24 cellular contexts compared by ENCODE assay signal in the genomic region with DNA sequence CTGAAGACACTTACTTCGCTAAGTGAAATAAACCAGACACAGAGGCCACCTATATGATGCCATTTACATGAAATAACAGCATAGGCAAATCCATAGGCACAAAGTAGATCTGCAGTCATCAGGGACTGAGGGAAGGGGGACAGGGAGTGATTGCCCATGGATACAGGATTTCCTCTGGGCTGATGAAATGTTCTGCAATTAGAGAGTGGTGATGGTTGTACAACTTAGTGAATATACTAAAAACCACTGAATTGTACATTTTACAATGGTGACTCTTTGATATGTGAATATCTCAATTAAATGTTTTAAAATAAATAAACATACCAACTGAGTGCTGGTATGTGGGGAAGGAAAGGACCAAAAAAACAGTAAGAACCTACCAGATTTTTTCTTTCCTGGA.
"Had no signal": no experiment of that assay in that cellular context is flagged by ENCODE, and none has a peak within 500 bp of the region (broad histone marks: within the 10 kb centered on the region; RNA-seq: fewer than 3 reads in every experiment).

No MANE protein-coding gene starts in this region.

- H3K27ac Mint-ChIP-seq: activated CD8-positive, alpha-beta T cell treated with anti-CD3 and anti-CD28 coated beads, Interleukin-2, amount 10 ng/mL, durations not matched to agents 7 days and 5 days; nephron; T-cell had no signal

- H3K9me3 ChIP-seq: body of pancreas, heart right ventricle, neutrophil, tibial artery had no signal

- H3K27me3 Mint-ChIP-seq: stimulated activated naive CD8-positive, alpha-beta T cell treated with anti-CD3 and anti-CD28 coated beads, Interleukin-15, amount 100 ng/mL, for 72 hours; T-cell had no signal

- H3K4me3 ChIP-seq: body of pancreas, cardiac muscle cell, heart right ventricle, tibial artery had no signal

- H3K9ac ChIP-seq: parathyroid adenoma had no signal

- DNase-seq: activated CD4-positive, alpha-beta T cell treated with anti-CD3 and anti-CD28 coated beads for 1 hour; activated CD4-positive, alpha-beta T cell treated with anti-CD3 and anti-CD28 coated beads, Interleukin-2, amount 50 U/mL, for 1 hour; activated CD8-positive, alpha-beta T cell treated with anti-CD3 and anti-CD28 coated beads, Interleukin-2, amount 10 ng/mL, durations not matched to agents 7 days and 5 days; activated naive CD4-positive, alpha-beta T cell treated with Interleukin-2 at 50 U/mL for 16 hours; activated T-cell treated with anti-CD3 and anti-CD28 coated beads, Interleukin-2, amount 50 U/mL, for 1 hour; body of pancreas; dermis blood vessel endothelial cell; effector CD8-positive, alpha-beta T cell; foreskin fibroblast; heart right ventricle; islet precursor cell; left cardiac atrium; right cardiac atrium; stimulated activated CD4-positive, alpha-beta T cell treated with anti-CD3 and anti-CD28 coated beads, Interleukin-1b, Interleukin-23, amount 100 ng/mL, for 48 hours; stimulated activated naive CD8-positive, alpha-beta T cell treated with anti-CD3 and anti-CD28 coated beads, Interleukin-15, amount 100 ng/mL, for 72 hours; T-cell; tibial artery; WERI-Rb-1 had no signal

- H3K79me2 ChIP-seq: parathyroid adenoma had no signal

- H2AFZ ChIP-seq: parathyroid adenoma had no signal

- H3K27me3 ChIP-seq: body of pancreas, cardiac muscle cell, heart right ventricle, neutrophil, tibial artery had no signal

- ATAC-seq: activated CD8-positive, alpha-beta T cell treated with anti-CD3 and anti-CD28 coated beads, Interleukin-2, amount 10 ng/mL, durations not matched to agents 7 days and 5 days; body of pancreas; esophagus mucosa; heart right ventricle; left cardiac atrium; right cardiac atrium; stimulated activated naive CD8-positive, alpha-beta T cell treated with anti-CD3 and anti-CD28 coated beads, Interleukin-15, amount 100 ng/mL, for 72 hours; T-cell had no signal

- H3K9me3 Mint-ChIP-seq: nephron; stimulated activated naive CD8-positive, alpha-beta T cell treated with anti-CD3 and anti-CD28 coated beads, Interleukin-15, amount 100 ng/mL, for 72 hours; T-cell had no signal

- H3K4me1 ChIP-seq: body of pancreas, heart right ventricle, parathyroid adenoma, tibial artery had no signal

- H3K27ac ChIP-seq: body of pancreas, cardiac muscle cell, heart right ventricle, neutrophil, parathyroid adenoma, tibial artery, WERI-Rb-1 had no signal

- H3K4me1 Mint-ChIP-seq: nephron; stimulated activated naive CD8-positive, alpha-beta T cell treated with anti-CD3 and anti-CD28 coated beads, Interleukin-15, amount 100 ng/mL, for 72 hours; T-cell had no signal

- FAIRE-seq: TTC549 had no signal

- H3K4me3 Mint-ChIP-seq: activated CD8-positive, alpha-beta T cell treated with anti-CD3 and anti-CD28 coated beads, Interleukin-2, amount 10 ng/mL, durations not matched to agents 7 days and 5 days; nephron; stimulated activated naive CD8-positive, alpha-beta T cell treated with anti-CD3 and anti-CD28 coated beads, Interleukin-15, amount 100 ng/mL, for 72 hours; T-cell had no signal
